ENCODE assay signal across 4 cellular contexts in the genomic region with DNA sequence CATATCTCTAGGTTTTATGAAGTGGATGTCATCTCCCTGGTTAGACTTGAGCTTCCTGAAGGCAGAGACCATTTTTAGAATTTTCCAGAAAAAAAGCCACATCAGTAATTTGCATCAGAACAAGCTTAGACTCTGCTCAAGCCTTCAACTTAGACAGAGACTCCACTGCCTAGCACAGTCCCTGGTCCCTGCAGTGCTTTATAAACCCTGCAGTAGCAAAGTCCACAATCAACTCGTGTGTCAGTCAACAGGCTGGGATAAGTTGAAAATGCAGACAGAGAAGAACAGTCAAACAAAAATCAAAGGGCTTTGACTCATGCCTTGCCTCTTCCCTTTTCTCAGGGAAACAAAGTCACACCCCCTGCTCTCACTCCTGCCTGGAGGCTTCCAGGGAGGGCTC. TPM values are rescaled to one million over a fixed set of nuclear protein-coding genes. Genes with fewer than 3 reads are reported as not detected.
"Had no signal": no experiment of that assay in that cellular context is flagged by ENCODE, and none has a peak within 500 bp of the region (broad histone marks: within the 10 kb centered on the region; RNA-seq: fewer than 3 reads in every experiment).

No MANE protein-coding gene starts in this region.

RNA-seq across cellular contexts. Expression of gene CEACAM3, which starts 7.9 kb away (rescaled TPM):
- total RNA-seq: LHCN-M2, M059J, MCF 10A, NCI-H460 had no signal

RNA-seq across cellular contexts. Expression of gene CEACAM6, which starts 33.2 kb away (rescaled TPM):
- total RNA-seq: LHCN-M2, M059J, MCF 10A, NCI-H460 had no signal

RNA-seq across cellular contexts. Expression of gene LYPD4, which starts 56.0 kb away (rescaled TPM):
- total RNA-seq: LHCN-M2, M059J, MCF 10A, NCI-H460 had no signal

RNA-seq across cellular contexts. Expression of gene DMRTC2, which starts 56.3 kb away (rescaled TPM):
- total RNA-seq: LHCN-M2, M059J, MCF 10A, NCI-H460 had no signal
